In the genomic region with DNA sequence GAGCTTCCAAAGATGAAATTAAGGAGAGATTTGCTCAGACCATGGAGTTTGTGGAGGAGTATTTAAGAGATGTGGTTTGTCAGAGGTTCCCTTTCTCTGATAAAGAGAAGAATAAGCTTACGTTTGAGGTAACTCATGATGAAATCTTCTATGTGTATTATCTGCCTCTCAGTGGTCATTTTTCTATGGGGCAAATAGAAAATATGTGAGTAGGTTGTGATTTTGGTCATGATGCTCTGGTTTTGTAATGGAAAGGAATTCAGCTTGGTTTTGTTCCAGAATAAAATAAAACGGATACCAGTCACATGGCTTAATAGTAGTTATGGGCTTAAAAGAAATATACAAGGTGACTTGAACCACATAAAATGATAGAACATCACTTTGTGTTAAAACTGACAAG, we compare ENCODE assay signal across 26 cellular contexts.
DNase-seq lines count a peak whose midpoint lies in the region; ATAC-seq, FAIRE-seq and TF ChIP-seq lines count a peak whose summit lies in the region.
"Had no signal": no experiment of that assay in that cellular context is flagged by ENCODE, and none has a peak within 500 bp of the region (broad histone marks: within the 10 kb centered on the region; RNA-seq: fewer than 3 reads in every experiment).

No MANE protein-coding gene starts in this region.

- no peaks in the 10 kb centered on the region for H3K27me3 Mint-ChIP-seq in T-helper 17 cell
- H3K27me3 Mint-ChIP-seq: activated naive CD4-positive, alpha-beta T cell treated with anti-CD3 and anti-CD28 coated beads, Interleukin-2, amount 50 U/mL, for 24 hours; stimulated activated naive CD8-positive, alpha-beta T cell treated with anti-CD3 and anti-CD28 coated beads, Interleukin-15, amount 100 ng/mL, for 72 hours had no signal

- CTCF ChIA-PET in mammary epithelial cell (lab: Charles Lee; ENCODE audit: low non-redundant PET): no interaction called here

- peaks cover 34% of the 10 kb centered on the region for H3K36me3 Mint-ChIP-seq in T-helper 17 cell (ENCODE audit: low read depth)

- no peaks in the 10 kb centered on the region for H3K79me2 ChIP-seq in mammary epithelial cell (ENCODE audit: insufficient read depth, low read length)
- H3K79me2 ChIP-seq: hepatocyte had no signal

- no peak for ATAC-seq in T-helper 17 cell
- ATAC-seq: foreskin keratinocyte; HepG2; stimulated activated naive CD8-positive, alpha-beta T cell treated with anti-CD3 and anti-CD28 coated beads, Interleukin-15, amount 100 ng/mL, for 72 hours had no signal

- H4K20me1 ChIP-seq in mammary epithelial cell (ENCODE audit: insufficient read depth, low read length): no peaks in the 10 kb centered on the region

- no TSS peak for BruUV-seq in mammary epithelial cell (replicated peaks; lab: Mats Ljungman, UMichigan)

- peaks cover 14% of the 10 kb centered on the region for H3K4me1 Mint-ChIP-seq in T-helper 17 cell
- H3K4me1 Mint-ChIP-seq: activated naive CD4-positive, alpha-beta T cell treated with anti-CD3 and anti-CD28 coated beads, Interleukin-2, amount 50 U/mL, for 24 hours; stimulated activated naive CD8-positive, alpha-beta T cell treated with anti-CD3 and anti-CD28 coated beads, Interleukin-15, amount 100 ng/mL, for 72 hours had no signal

- no peak for TF ChIP-seq CTCF in breast epithelium (IDR thresholded peaks at IDR 0.05)
- TF ChIP-seq CTCF in mammary epithelial cell (conservative IDR thresholded peaks at IDR 0.05 in 1 of 2, IDR thresholded peaks at IDR 0.05 in 1 of 2; ENCODE audit: extremely low read depth in 1 of 2, insufficient read depth in 1 of 2, low read depth in 1 of 2, low read length in 2 of 2): no peak
- TF ChIP-seq CTCF in kidney (IDR thresholded peaks at IDR 0.05; ENCODE audit: borderline replicate concordance, extremely low read depth, insufficient read depth): no peak

- dilution Hi-C loops in mammary epithelial cell (cut with HindIII; ENCODE audit: low sequenced_read_pairs): no loop called here

- H3K4me1 ChIP-seq in breast epithelium (no peaks in the 10 kb centered on the region), mammary epithelial cell (ENCODE audit: insufficient read depth, low read length) (no peaks in the 10 kb centered on the region), kidney (ENCODE audit: control insufficient read depth in 1 of 2, insufficient read depth in 1 of 2, low read depth in 1 of 2, low read length in 2 of 2) (no peaks in the 10 kb centered on the region)
- H3K4me1 ChIP-seq: foreskin keratinocyte, SJSA1 had no signal

- H3K36me3 ChIP-seq in breast epithelium: no peaks in the 10 kb centered on the region
- H3K36me3 ChIP-seq in mammary epithelial cell (ENCODE audit: insufficient read depth, low read length): no peaks in the 10 kb centered on the region
- H3K36me3 ChIP-seq in kidney (ENCODE audit: control insufficient read depth in 1 of 2, insufficient read depth in 2 of 2, low read length in 2 of 2): peaks cover 34 to 54% of the 10 kb centered on the region in 2 donors
- H3K36me3 ChIP-seq: SJSA1 had no signal

- no peak for FAIRE-seq in kidney (lab: Jason Lieb, UNC)
- FAIRE-seq: A204.1, colon, H54, HepG2, RCC 7860 had no signal

- no peak overlapping the region for H2AFZ ChIP-seq in mammary epithelial cell (ENCODE audit: low read depth, low read length)
- H2AFZ ChIP-seq: hepatocyte had no signal

- TF ChIP-seq POLR2A in breast epithelium (IDR thresholded peaks at IDR 0.05): no peak

- peak overlapping the region; percentile 20 to 58 for H3K27ac ChIP-seq in breast epithelium
- no peak overlapping the region for H3K27ac ChIP-seq in mammary epithelial cell (ENCODE audit: insufficient read depth, low read depth, low read length)
- H3K27ac ChIP-seq in caudate nucleus (ENCODE audit: low read depth, low read length): peak overlapping the region; percentile 79
- H3K27ac ChIP-seq in kidney (ENCODE audit: low read depth in 2 of 2, low read length in 2 of 2): no peak overlapping the region
- H3K27ac ChIP-seq: foreskin keratinocyte, hepatocyte, HL-60, SJSA1 had no signal

- H3K9me3 ChIP-seq in breast epithelium (no peaks in the 10 kb centered on the region), mammary epithelial cell (replicated peaks; ENCODE audit: insufficient read depth, low read length) (no peaks in the 10 kb centered on the region), kidney (ENCODE audit: control insufficient read depth in 1 of 2, low read length in 2 of 2) (no peaks in the 10 kb centered on the region), T-helper 17 cell (ENCODE audit: control insufficient read depth, low read length, poor library complexity, severe bottlenecking) (no peaks in the 10 kb centered on the region)
- H3K9me3 ChIP-seq: SJSA1 had no signal

- no peaks in the 10 kb centered on the region for H3K27me3 ChIP-seq in breast epithelium
- no peaks in the 10 kb centered on the region for H3K27me3 ChIP-seq in mammary epithelial cell (ENCODE audit: insufficient read depth, low read length)
- H3K27me3 ChIP-seq: hepatocyte, SJSA1 had no signal

- no peak overlapping the region for H3K27ac Mint-ChIP-seq in T-helper 17 cell
- H3K27ac Mint-ChIP-seq: activated naive CD4-positive, alpha-beta T cell treated with anti-CD3 and anti-CD28 coated beads, Interleukin-2, amount 50 U/mL, for 24 hours; activated T-helper 1 cell treated with anti-CD3 and anti-CD28 coated beads, Interleukin-12 subunit alpha, Interleukin-12 subunit beta, Interleukin-2, Interleukin-4 antibody, amounts not matched to agents 30 ng/mL and 10 ng/mL and 1 ng/mL, durations not matched to agents 14 hours and 24 hours and 36 hours had no signal

- DNase-seq in breast epithelium (ENCODE audit: low spot score in 2 of 2): no peak
- no peak for DNase-seq in mammary epithelial cell
- no peak for DNase-seq in caudate nucleus (lab: John Stamatoyannopoulos, UW)
- peak; percentile 88 for DNase-seq in iris pigment epithelial cell (ENCODE audit: low read depth)
- no peak for DNase-seq in kidney
- DNase-seq in T-helper 17 cell: no peak
- DNase-seq in 8988T: no peak
- no peak for DNase-seq in AML-193 (lab: John Stamatoyannopoulos, UW)
- DNase-seq: activated CD4-positive, alpha-beta T cell treated with anti-CD3 and anti-CD28 coated beads for 4 hours; foreskin keratinocyte; NCI-H1417 treated with DMSO at 0.1 percent for 48 hours; NCI-H524 treated with DMSO at 0.1 percent for 48 hours; stimulated activated CD4-positive, alpha-beta T cell treated with anti-CD3 and anti-CD28 coated beads, Interleukin-12 subunit alpha, Interleukin-12 subunit beta, amount 100 ng/mL, for 4 hours; stimulated activated CD4-positive, alpha-beta T cell treated with anti-CD3 and anti-CD28 coated beads, Interleukin-4, amount 100 ng/mL, for 4 hours; stimulated activated naive CD8-positive, alpha-beta T cell treated with anti-CD3 and anti-CD28 coated beads, Interleukin-15, amount 100 ng/mL, for 72 hours; trophoblast cell had no signal

- H3K4me3 ChIP-seq in breast epithelium (no peak overlapping the region), mammary epithelial cell (replicated peaks in 1 of 3; ENCODE audit: insufficient read depth in 1 of 3, low read depth in 2 of 3, low read length in 3 of 3) (no peak overlapping the region), kidney (ENCODE audit: low read length in 2 of 2) (no peak overlapping the region)
- H3K4me3 ChIP-seq: hepatocyte, SJSA1 had no signal

- no peak overlapping the region for H3K4me3 Mint-ChIP-seq in T-helper 17 cell
- H3K4me3 Mint-ChIP-seq: activated naive CD4-positive, alpha-beta T cell treated with anti-CD3 and anti-CD28 coated beads, Interleukin-2, amount 50 U/mL, for 24 hours; activated T-helper 1 cell treated with anti-CD3 and anti-CD28 coated beads, Interleukin-12 subunit alpha, Interleukin-12 subunit beta, Interleukin-2, Interleukin-4 antibody, amounts not matched to agents 30 ng/mL and 10 ng/mL and 1 ng/mL, durations not matched to agents 14 hours and 24 hours and 36 hours; stimulated activated naive CD8-positive, alpha-beta T cell treated with anti-CD3 and anti-CD28 coated beads, Interleukin-15, amount 100 ng/mL, for 72 hours had no signal

- H3K9ac ChIP-seq in mammary epithelial cell (ENCODE audit: insufficient read depth, low read length): no peak overlapping the region
- H3K9ac ChIP-seq in kidney (ENCODE audit: low read length in 2 of 2): no peak overlapping the region

- intact Hi-C loops in breast epithelium (cut with DNase I; ENCODE audit: low total_unique reads): no loop called here
- intact Hi-C loops in mammary epithelial cell (cut with micrococcal nuclease): no loop called here
- intact Hi-C loops in kidney (cut with DNase I): no loop called here

- H3K4me2 ChIP-seq in mammary epithelial cell (ENCODE audit: insufficient read depth, low read depth, low read length): no peak overlapping the region
- H3K4me2 ChIP-seq: hepatocyte had no signal

- 34% methylated on average over 2 of the region's 2 CpGs for WGBS in mammary epithelial cell (ENCODE audit: low coverage, missing lambda C conversion rate)

- in situ Hi-C loops in mammary epithelial cell (cut with MboI; ENCODE audit: low sequenced_read_pairs in 2 of 2): no loop called here

Comparison
In these comparisons a context has a peak if more than half of its experiments do, and no peak if none do; other contexts are left out.
1. H3K27ac ChIP-seq: peak in breast epithelium (2 of 2) and caudate nucleus (single experiment); none in mammary epithelial cell (single experiment) and kidney (0 of 2).